In the genomic region with DNA sequence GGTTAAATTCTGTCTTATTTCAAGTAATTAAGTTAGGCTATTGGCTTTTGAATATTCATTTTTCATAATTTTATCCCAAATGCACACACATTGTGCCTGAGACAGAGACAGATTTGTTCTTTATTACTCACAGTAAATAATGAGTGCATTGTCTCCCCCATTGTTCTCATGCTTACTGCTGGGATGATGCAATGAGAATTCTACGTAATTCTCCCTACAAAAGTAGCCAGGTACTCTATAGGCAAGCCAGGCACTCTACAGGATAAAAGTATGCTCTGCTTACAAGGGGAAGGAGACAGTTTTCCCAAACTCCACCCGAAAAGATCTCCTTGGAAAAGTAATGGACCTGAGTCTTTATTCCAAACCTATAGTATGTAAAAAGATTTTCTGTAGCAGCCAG, we compare ENCODE assay signal across 17 cellular contexts.
DNase-seq lines count a peak whose midpoint lies in the region; TF ChIP-seq lines count a peak whose summit lies in the region.
"Had no signal": no experiment of that assay in that cellular context is flagged by ENCODE, and none has a peak within 500 bp of the region (broad histone marks: within the 10 kb centered on the region; RNA-seq: fewer than 3 reads in every experiment).

No MANE protein-coding gene starts in this region.

- no peak overlapping the region for H4K5ac ChIP-seq in mesendoderm (ENCODE audit: low read length)

- H2BK5ac ChIP-seq in mesendoderm (ENCODE audit: low read length): no peak overlapping the region

- no peak overlapping the region for H3K56ac ChIP-seq in mesendoderm (ENCODE audit: low read length)

- H3K27ac ChIP-seq in breast epithelium: no peak overlapping the region
- H3K27ac ChIP-seq in dorsolateral prefrontal cortex: peak overlapping the region in 50 of 59 donors; percentile 4 to 82 (median 50)
- no peak overlapping the region for H3K27ac ChIP-seq in mesendoderm (ENCODE audit: low read depth, low read length)
- H3K27ac ChIP-seq: C4-2B had no signal

- no peaks in the 10 kb centered on the region for H3K79me1 ChIP-seq in mesendoderm (ENCODE audit: low read length)

- no peak overlapping the region for H2BK15ac ChIP-seq in mesendoderm (replicated peaks; ENCODE audit: low read depth)

- intact Hi-C loops in MCF 10A (cut with micrococcal nuclease): no loop called here
- intact Hi-C loops in breast epithelium (cut with DNase I; ENCODE audit: low total_unique reads): no loop called here
- intact Hi-C loops in dorsolateral prefrontal cortex (cut with DNase I): no loop called here

- no peaks in the 10 kb centered on the region for H3K4me1 Mint-ChIP-seq in MCF 10A (ENCODE audit: insufficient read depth, unreplicated experiment)

- H3K27ac Mint-ChIP-seq in MCF 10A (ENCODE audit: low read depth, unreplicated experiment): no peak overlapping the region

- no peak overlapping the region for H3K4me3 Mint-ChIP-seq in MCF 10A (ENCODE audit: unreplicated experiment)

- BruUV-seq in MCF 10A (replicated peaks; lab: Mats Ljungman, UMichigan): no TSS peak

- no peaks in the 10 kb centered on the region for H3K36me3 Mint-ChIP-seq in MCF 10A (ENCODE audit: insufficient read depth, unreplicated experiment)

- no peaks in the 10 kb centered on the region for H3K9me3 ChIP-seq in breast epithelium
- H3K9me3 ChIP-seq: Caco-2 had no signal

- no peaks in the 10 kb centered on the region for H3K9me3 Mint-ChIP-seq in MCF 10A (ENCODE audit: unreplicated experiment)

- H3K9ac ChIP-seq in mesendoderm (ENCODE audit: low read length): no peak overlapping the region

- H3K36me3 ChIP-seq in breast epithelium (no peaks in the 10 kb centered on the region), mesendoderm (ENCODE audit: control insufficient read depth, insufficient read depth, low read length) (no peaks in the 10 kb centered on the region)

- H3K27me3 Mint-ChIP-seq in MCF 10A (ENCODE audit: insufficient read depth, unreplicated experiment): no peaks in the 10 kb centered on the region

- H2BK120ac ChIP-seq in mesendoderm (ENCODE audit: low read depth, low read length): no peak overlapping the region

- H3K18ac ChIP-seq in mesendoderm (ENCODE audit: low read length): no peak overlapping the region

- POLR2A ChIA-PET in MCF 10A (lab: Yijun Ruan, JAX): no interaction called here

- TF ChIP-seq CTCF in MCF 10A (IDR thresholded peaks at IDR 0.05; ENCODE audit: unreplicated experiment) (no peak), breast epithelium (IDR thresholded peaks at IDR 0.05) (no peak), dorsolateral prefrontal cortex (IDR thresholded peaks at IDR 0.05 in 54 of 56, conservative IDR thresholded peaks at IDR 0.05 in 2 of 56; ENCODE audit: low read depth in 1 of 56, partially characterized antibody in 56 of 56) (no peak)

- H4K8ac ChIP-seq in mesendoderm (ENCODE audit: low read depth, low read length): peak overlapping the region; percentile 76

- H3K23ac ChIP-seq in mesendoderm (ENCODE audit: low read length): no peak overlapping the region

- no peak overlapping the region for H3K4ac ChIP-seq in mesendoderm (ENCODE audit: low read depth, low read length)

- DNase-seq in MCF 10A (ENCODE audit: unreplicated experiment) (peak; percentile 23), breast epithelium (ENCODE audit: low spot score in 2 of 2) (no peak), dorsolateral prefrontal cortex (no peak), mesendoderm (peak; percentile 20), HuH-7.5 (ENCODE audit: low spot score) (no peak), COLO668 (lab: John Stamatoyannopoulos, UW; ENCODE audit: unreplicated experiment) (no peak)
- DNase-seq in central memory CD4-positive, alpha-beta T cell: no peak
- no peak for DNase-seq in activated CD4-positive, alpha-beta T cell treated with anti-CD3 and anti-CD28 coated beads for 1 hour
- DNase-seq: Caco-2, HCEC 1CT, IMR-90, NCI-H1436 treated with DMSO at 0.1 percent for 48 hours, NCI-H2081, NCI-H226, NCI-H69, Right ventricle myocardium superior had no signal

- H3K4me3 ChIP-seq in breast epithelium (no peak overlapping the region), dorsolateral prefrontal cortex (peak overlapping the region in 1 of 59 donors; percentile 7), mesendoderm (ENCODE audit: low read length) (no peak overlapping the region)

- H3K27me3 ChIP-seq in breast epithelium: no peaks in the 10 kb centered on the region
- no peaks in the 10 kb centered on the region for H3K27me3 ChIP-seq in dorsolateral prefrontal cortex
- H3K27me3 ChIP-seq in mesendoderm (ENCODE audit: insufficient read depth, low read length, poor library complexity): no peaks in the 10 kb centered on the region

- no peak overlapping the region for H2AK5ac ChIP-seq in mesendoderm (ENCODE audit: low read length)

- no CpG with 5 or more reads among the region's 2 CpGs for WGBS in mesendoderm (ENCODE audit: extremely low coverage, insufficient coverage, low lambda C conversion rate)

- no peaks in the 10 kb centered on the region for H3K4me1 ChIP-seq in breast epithelium
- H3K4me1 ChIP-seq in mesendoderm (ENCODE audit: control insufficient read depth, low read depth, low read length): no peaks in the 10 kb centered on the region
- H3K4me1 ChIP-seq: Caco-2 had no signal

- no peak overlapping the region for H3K4me2 ChIP-seq in mesendoderm (ENCODE audit: low read length)

- TF ChIP-seq POLR2A in breast epithelium (IDR thresholded peaks at IDR 0.05): no peak

- CTCF ChIA-PET in MCF 10A (lab: Yijun Ruan, JAX): no interaction called here

- H3K79me2 ChIP-seq in mesendoderm (ENCODE audit: control insufficient read depth, insufficient read depth, low read length): no peaks in the 10 kb centered on the region

Comparison
In these comparisons a context has a peak if more than half of its experiments do, and no peak if none do; other contexts are left out.
1. DNase-seq: peak in MCF 10A (single experiment) and mesendoderm (single experiment); none in breast epithelium (0 of 2), dorsolateral prefrontal cortex (0 of 10), central memory CD4-positive, alpha-beta T cell (single experiment), HuH-7.5 (single experiment), activated CD4-positive, alpha-beta T cell treated with anti-CD3 and anti-CD28 coated beads for 1 hour (single experiment) and COLO668 (single experiment).
2. H3K27ac ChIP-seq: peak in dorsolateral prefrontal cortex (50 of 59); none in breast epithelium (0 of 2) and mesendoderm (single experiment).